16 cellular contexts compared by ENCODE assay signal in genomic region chr9:93829271-93830223, GRCh38.
DNase-seq lines count a peak whose midpoint lies in the region; ATAC-seq and TF ChIP-seq lines count a peak whose summit lies in the region.
"Had no signal": no experiment of that assay in that cellular context is flagged by ENCODE, and none has a peak within 500 bp of the region (broad histone marks: within the 10 kb centered on the region; RNA-seq: fewer than 3 reads in every experiment).

No MANE protein-coding gene starts in this region.

- H3K27me3 ChIP-seq in esophagus muscularis mucosa = peaks cover 0 to 28% (median 0%) of the 10 kb centered on the region in 4 donors
- peaks cover 0 to 16% (median 0%) of the 10 kb centered on the region in 3 experiments for H3K27me3 ChIP-seq in neuronal stem cell (ENCODE audit: control insufficient read depth in 3 of 3, insufficient read depth in 3 of 3, low read depth in 1 of 3, low read length in 3 of 3)
- H3K27me3 ChIP-seq: SJSA1 had no signal

- H2BK5ac ChIP-seq in neuronal stem cell (ENCODE audit: low read length) = no peak overlapping the region

- peaks cover 0 to 4% (median 0%) of the 10 kb centered on the region in 4 donors for H3K9me3 ChIP-seq in esophagus muscularis mucosa
- no peaks in the 10 kb centered on the region for H3K9me3 ChIP-seq in neuronal stem cell (replicated peaks in 1 of 2; ENCODE audit: control insufficient read depth in 2 of 2, insufficient read depth in 1 of 2, low read depth in 1 of 2, low read length in 2 of 2)
- H3K9me3 ChIP-seq: SJSA1 had no signal

- H3K79me1 ChIP-seq in neuronal stem cell (ENCODE audit: low read depth, low read length) = no peaks in the 10 kb centered on the region

- H3K4me3 ChIP-seq in esophagus muscularis mucosa (no peak overlapping the region), neuronal stem cell (ENCODE audit: low read length in 2 of 2) (no peak overlapping the region)
- H3K4me3 ChIP-seq: SJSA1 had no signal

- TF ChIP-seq EP300 in esophagus muscularis mucosa (IDR thresholded peaks at IDR 0.05) = no peak

- WGBS in esophagus muscularis mucosa = 70% methylated on average over 20 of the region's 21 CpGs
- WGBS in neuronal stem cell (ENCODE audit: extremely low coverage in 2 of 2, insufficient read length in 2 of 2, insufficient replicate concordance in 1 of 2), 2 donors = no CpG with 5 or more reads among the region's 21 CpGs

- no peak overlapping the region for H3K23ac ChIP-seq in neuronal stem cell (ENCODE audit: low read depth, low read length, poor library complexity)

- TF ChIP-seq CTCF in esophagus muscularis mucosa (IDR thresholded peaks at IDR 0.05) = no peak

- H3K4me1 ChIP-seq in esophagus muscularis mucosa (peaks cover 10 to 42% (median 36%) of the 10 kb centered on the region in 4 donors), neuronal stem cell (ENCODE audit: control insufficient read depth in 2 of 2, insufficient read depth in 1 of 2, low read depth in 1 of 2, low read length in 2 of 2) (peaks cover 0 to 9% of the 10 kb centered on the region in 2 donors)
- H3K4me1 ChIP-seq: SJSA1 had no signal

- peak overlapping the region; percentile 10 for H2BK15ac ChIP-seq in neuronal stem cell (ENCODE audit: low read length)

- no peak overlapping the region for H2BK120ac ChIP-seq in neuronal stem cell (ENCODE audit: low read depth, low read length)

- H3K18ac ChIP-seq in neuronal stem cell (ENCODE audit: low read length) = peak overlapping the region; percentile 78

- H3K9ac ChIP-seq in neuronal stem cell (ENCODE audit: low read depth, low read length, poor library complexity) = no peak overlapping the region

- H4K8ac ChIP-seq in neuronal stem cell (ENCODE audit: low read depth, low read length) = no peak overlapping the region

- no peak overlapping the region for H4K91ac ChIP-seq in neuronal stem cell (ENCODE audit: low read depth, low read length, poor library complexity)

- H3K27ac ChIP-seq in esophagus muscularis mucosa (replicated peaks in 1 of 4) (no peak overlapping the region), neuronal stem cell (replicated peaks; ENCODE audit: low read length) (no peak overlapping the region)
- H3K27ac ChIP-seq: SJSA1 had no signal

- H2AK5ac ChIP-seq in neuronal stem cell (ENCODE audit: low read depth, low read length) = no peak overlapping the region

- intact Hi-C loops in esophagus muscularis mucosa (cut with DNase I) = loop anchor here (5.0 kb wide), 1 partner anchor 133 kb away; no protein-coding TSS in a partner anchor

- DNase-seq in AG08395 (ENCODE audit: low spot score) = peak; percentile 1
- DNase-seq in D341Med (ENCODE audit: low spot score) = peak; percentile 12
- DNase-seq in esophagus muscularis mucosa (ENCODE audit: extremely low spot score) = peak; percentile 78
- DNase-seq in neuronal stem cell (ENCODE audit: low spot score) = no peak
- DNase-seq in SIG-M5 (lab: John Stamatoyannopoulos, UW) = no peak
- DNase-seq in medulla oblongata (ENCODE audit: extremely low spot score) = no peak
- DNase-seq: ACHN; CD8-positive, alpha-beta T cell; DND-41; GF-D8; MV-4-11; NCI-H1417 treated with DMSO at 0.1 percent for 48 hours; NCI-H2081; NCI-H524 had no signal

- H2BK12ac ChIP-seq in neuronal stem cell (ENCODE audit: low read length) = no peak overlapping the region

- peak overlapping the region; percentile 73 for H3K14ac ChIP-seq in neuronal stem cell (ENCODE audit: low read length)

- TF ChIP-seq POLR2A in esophagus muscularis mucosa (IDR thresholded peaks at IDR 0.05; ENCODE audit: low read depth) = no peak

- H3K36me3 ChIP-seq in esophagus muscularis mucosa = no peaks in the 10 kb centered on the region
- H3K36me3 ChIP-seq in neuronal stem cell (replicated peaks in 1 of 2; ENCODE audit: control insufficient read depth in 2 of 2, insufficient read depth in 2 of 2, low read length in 2 of 2) = no peaks in the 10 kb centered on the region
- H3K36me3 ChIP-seq: SJSA1 had no signal

- ATAC-seq in GM21619 (IDR thresholded peaks at IDR 0.05; ENCODE audit: unreplicated experiment) = no peak
- ATAC-seq: CD8-positive, alpha-beta T cell had no signal

- no peak overlapping the region for H2AFZ ChIP-seq in neuronal stem cell (ENCODE audit: low read length)

- H3K4ac ChIP-seq in neuronal stem cell (ENCODE audit: low read length) = no peak overlapping the region

- no peak overlapping the region for H3K4me2 ChIP-seq in neuronal stem cell (ENCODE audit: insufficient read depth, low read length, poor library complexity, severe bottlenecking)

Comparison
In these comparisons a context has a peak if more than half of its experiments do, and no peak if none do; other contexts are left out.
1. DNase-seq: peak in AG08395 (single experiment), D341Med (single experiment) and esophagus muscularis mucosa (single experiment); none in neuronal stem cell (single experiment), SIG-M5 (single experiment) and medulla oblongata (single experiment).